17 cellular contexts compared by ENCODE assay signal in genomic region chr12:39831587-39832315, GRCh38.
A peak's percentile ranks its signal among the peaks of the same experiment; 100 is the strongest.
DNase-seq lines count a peak whose midpoint lies in the region; ATAC-seq, FAIRE-seq and TF ChIP-seq lines count a peak whose summit lies in the region.
"Had no signal": no experiment of that assay in that cellular context is flagged by ENCODE, and none has a peak within 500 bp of the region (broad histone marks: within the 10 kb centered on the region; RNA-seq: fewer than 3 reads in every experiment).

No MANE protein-coding gene starts in this region.

- H3K4me2 ChIP-seq in GM12878 (ENCODE audit: control insufficient read depth, insufficient read depth): no peak overlapping the region

- RAD21 ChIA-PET in GM12878 (lab: Charles Lee; ENCODE audit: unreplicated experiment): no interaction called here

- no peaks in the 10 kb centered on the region for H3K36me3 Mint-ChIP-seq in CD4-positive, alpha-beta T cell (ENCODE audit: low read depth)
- H3K36me3 Mint-ChIP-seq: activated naive CD4-positive, alpha-beta T cell treated with anti-CD3 and anti-CD28 coated beads, Interleukin-2, amount 10 ng/mL, durations not matched to agents 7 days and 5 days had no signal

- intact Hi-C loops in GM12878 (cut with micrococcal nuclease; ENCODE audit: unreplicated experiment): no loop called here
- intact Hi-C loops in CD4-positive, alpha-beta T cell (cut with DNase I, micrococcal nuclease): no loop called here

- peaks cover 6% of the 10 kb centered on the region for H3K9me3 Mint-ChIP-seq in CD4-positive, alpha-beta T cell
- H3K9me3 Mint-ChIP-seq: activated naive CD4-positive, alpha-beta T cell treated with anti-CD3 and anti-CD28 coated beads, Interleukin-2, amount 10 ng/mL, durations not matched to agents 7 days and 5 days; CD8-positive, alpha-beta memory T cell; nephron progenitor cell had no signal

- H3K27ac ChIP-seq in GM12878 (ENCODE audit: control insufficient read depth, insufficient read depth) (no peak overlapping the region), lung (ENCODE audit: low read depth in 1 of 2, low read length in 1 of 2) (no peak overlapping the region)
- no peak overlapping the region for H3K27ac ChIP-seq in CD4-positive, alpha-beta T cell (ENCODE audit: low read depth, low read length)
- H3K27ac ChIP-seq: spleen, transverse colon had no signal

- H3K27ac Mint-ChIP-seq in CD4-positive, alpha-beta T cell: no peak overlapping the region
- H3K27ac Mint-ChIP-seq: activated naive CD4-positive, alpha-beta T cell treated with anti-CD3 and anti-CD28 coated beads, Interleukin-2, amount 10 ng/mL, durations not matched to agents 7 days and 5 days; CD8-positive, alpha-beta memory T cell; nephron progenitor cell had no signal

- TF ChIP-seq POLR2A in GM12878 (IDR thresholded peaks at IDR 0.05; ENCODE audit: low read depth, low read length): no peak

- peak; percentile 34 for ATAC-seq in GM18870 (IDR thresholded peaks at IDR 0.05; ENCODE audit: unreplicated experiment)
- peak; percentile 31; the same call in 2 of the 3 replicates for ATAC-seq in GM12878
- peak; percentile 72 for ATAC-seq in lung (ENCODE audit: insufficient read depth, low FRiP score)
- ATAC-seq in omental fat pad (ENCODE audit: low FRiP score): no peak
- ATAC-seq in CD4-positive, alpha-beta T cell (ENCODE audit: poor library complexity): no peak
- ATAC-seq: HCT116 had no signal

- POLR2A ChIA-PET in GM12878 (lab: Charles Lee): no interaction called here
- POLR2A ChIA-PET in CD4-positive, alpha-beta T cell (lab: Charles Lee): no interaction called here

- no peak for FAIRE-seq in GM12878 (lab: Jason Lieb, UNC)
- FAIRE-seq: kidney had no signal

- no peaks in the 10 kb centered on the region for H3K4me1 Mint-ChIP-seq in CD4-positive, alpha-beta T cell (ENCODE audit: low read depth)
- H3K4me1 Mint-ChIP-seq: activated naive CD4-positive, alpha-beta T cell treated with anti-CD3 and anti-CD28 coated beads, Interleukin-2, amount 10 ng/mL, durations not matched to agents 7 days and 5 days; CD8-positive, alpha-beta memory T cell; nephron progenitor cell had no signal

- no peak overlapping the region for H3K9ac ChIP-seq in GM12878 (ENCODE audit: control insufficient read depth, insufficient read depth, low read length)

- no peaks in the 10 kb centered on the region for H3K79me2 ChIP-seq in GM12878 (ENCODE audit: control insufficient read depth, insufficient read depth, low read length)

- no peak for TF ChIP-seq EP300 in GM12878 (IDR thresholded peaks at IDR 0.05; ENCODE audit: borderline replicate concordance in 1 of 2, control insufficient read depth in 1 of 2, low read depth in 2 of 2, low read length in 2 of 2)

- H2AFZ ChIP-seq in GM12878 (ENCODE audit: control insufficient read depth, low read depth, low read length): no peak overlapping the region

- 0% methylated on average over 1 of the region's 1 CpG for WGBS in GM12878 (ENCODE audit: insufficient coverage, insufficient replicate concordance, low lambda C conversion rate, missing lambda C conversion rate)
- 16 to 24% methylated on average over 1 of the region's 1 CpG for WGBS in lung, 2 donors

- no peak overlapping the region for H3K4me3 Mint-ChIP-seq in CD4-positive, alpha-beta T cell
- H3K4me3 Mint-ChIP-seq: activated naive CD4-positive, alpha-beta T cell treated with anti-CD3 and anti-CD28 coated beads, Interleukin-2, amount 10 ng/mL, durations not matched to agents 7 days and 5 days; CD8-positive, alpha-beta memory T cell; nephron progenitor cell had no signal

- H3K36me3 ChIP-seq in GM12878 (ENCODE audit: control insufficient read depth in 2 of 2, insufficient read depth in 2 of 2, low read length in 1 of 2) (no peaks in the 10 kb centered on the region), lung (ENCODE audit: control insufficient read depth in 2 of 2, insufficient read depth in 2 of 2, low read length in 2 of 2) (peaks cover 2% of the 10 kb centered on the region in 2 donors)
- H3K36me3 ChIP-seq: transverse colon had no signal

- no peak for TF ChIP-seq RAD21 in GM12878 (IDR thresholded peaks at IDR 0.05; ENCODE audit: insufficient read depth, low read depth, low read length)

- no peaks in the 10 kb centered on the region for H3K27me3 ChIP-seq in GM12878 (replicated peaks in 1 of 2; ENCODE audit: control insufficient read depth in 2 of 2, insufficient read depth in 2 of 2, low read length in 1 of 2)
- H3K27me3 ChIP-seq in lung (ENCODE audit: control insufficient read depth, insufficient read depth): no peaks in the 10 kb centered on the region
- no peaks in the 10 kb centered on the region for H3K27me3 ChIP-seq in CD4-positive, alpha-beta T cell (ENCODE audit: control insufficient read depth, insufficient read depth, low read length)
- H3K27me3 ChIP-seq: spleen, transverse colon had no signal

- CTCF ChIA-PET in GM12878 (lab: Yijun Ruan, JAX): interaction anchor here (0.6 to 1.0 kb wide), 2 partner anchors 121 to 160 kb away, joined by 3 read pairs; no protein-coding TSS in a partner anchor
- CTCF ChIA-PET in CD4-positive, alpha-beta T cell (lab: Charles Lee): no interaction called here

- peak; percentile 11 for DNase-seq in M059J (ENCODE audit: low read depth)
- DNase-seq in GM12878 (ENCODE audit: low read depth, low spot score): no peak
- DNase-seq in lung (ENCODE audit: low spot score): no peak
- no peak for DNase-seq in HK-2 (ENCODE audit: unreplicated experiment)
- DNase-seq in GM19238 (ENCODE audit: insufficient read length, low spot score): no peak
- no peak for DNase-seq in omental fat pad (ENCODE audit: low spot score)
- no peak for DNase-seq in CD4-positive, alpha-beta T cell
- DNase-seq: activated naive CD4-positive, alpha-beta T cell treated with anti-CD3 and anti-CD28 coated beads, Interleukin-2, amount 10 ng/mL, durations not matched to agents 7 days and 5 days; CD8-positive, alpha-beta memory T cell; cortex of kidney; kidney; NCI-H2029 treated with DMSO at 0.1 percent for 48 hours; nephron progenitor cell; spleen; transverse colon had no signal

- no peaks in the 10 kb centered on the region for H3K27me3 Mint-ChIP-seq in CD4-positive, alpha-beta T cell
- H3K27me3 Mint-ChIP-seq: activated naive CD4-positive, alpha-beta T cell treated with anti-CD3 and anti-CD28 coated beads, Interleukin-2, amount 10 ng/mL, durations not matched to agents 7 days and 5 days; CD8-positive, alpha-beta memory T cell had no signal

- no peak overlapping the region for H3K4me3 ChIP-seq in GM12878
- no peak overlapping the region for H3K4me3 ChIP-seq in lung
- H3K4me3 ChIP-seq: spleen, transverse colon had no signal

- no peaks in the 10 kb centered on the region for H4K20me1 ChIP-seq in GM12878 (ENCODE audit: control insufficient read depth, insufficient read depth)

- no TSS peak for BruUV-seq in GM12878 (replicated peaks; lab: Mats Ljungman, UMichigan)

- SMC1A ChIA-PET in GM12878 (lab: Charles Lee; ENCODE audit: uncharacterized antibody, unreplicated experiment): interaction anchor here (1.5 kb wide), 1 partner anchor 144 kb away, joined by 3 read pairs; no protein-coding TSS in a partner anchor

- no peaks in the 10 kb centered on the region for H3K9me3 ChIP-seq in GM12878 (replicated peaks; ENCODE audit: control insufficient read depth, insufficient read depth, low read length)
- H3K9me3 ChIP-seq in lung (ENCODE audit: control insufficient read depth in 2 of 2, insufficient read depth in 1 of 2, low read length in 1 of 2): peaks cover 0 to 4% of the 10 kb centered on the region in 2 donors
- H3K9me3 ChIP-seq in CD4-positive, alpha-beta T cell (ENCODE audit: control insufficient read depth, low read length): no peaks in the 10 kb centered on the region
- H3K9me3 ChIP-seq: spleen, transverse colon had no signal

- in situ Hi-C loops in GM12878 (cut with MboI): no loop called here

- TF ChIP-seq CTCF in GM12878 (IDR thresholded peaks at IDR 0.05 in 2 of 3, conservative IDR thresholded peaks at IDR 0.05 in 1 of 3; ENCODE audit: control insufficient read depth in 2 of 3, extremely low read depth in 1 of 3, insufficient read depth in 1 of 3, low read depth in 3 of 3, low read length in 3 of 3): no peak
- TF ChIP-seq CTCF in lung (IDR thresholded peaks at IDR 0.05; ENCODE audit: control extremely low read depth, extremely low read depth): no peak
- no peak for TF ChIP-seq CTCF in omental fat pad (IDR thresholded peaks at IDR 0.05)
- TF ChIP-seq CTCF in CD4-positive, alpha-beta T cell (IDR thresholded peaks at IDR 0.05): no peak

- H3K4me1 ChIP-seq in GM12878 (ENCODE audit: control insufficient read depth, insufficient read depth, low read length) (no peaks in the 10 kb centered on the region), lung (ENCODE audit: control insufficient read depth in 2 of 2, insufficient read depth in 2 of 2, low read length in 2 of 2) (no peaks in the 10 kb centered on the region)
- H3K4me1 ChIP-seq: spleen had no signal

TF ChIP-seq in GM12878, 131 proteins besides CTCF, POLR2A, EP300 and RAD21 (continues in another document):
- TF ChIP-seq TCF7 (IDR thresholded peaks at IDR 0.05; ENCODE audit: borderline replicate concordance): no peak
- no peak for TF ChIP-seq BHLHE40 (IDR thresholded peaks at IDR 0.05; ENCODE audit: borderline replicate concordance in 1 of 2, low read depth in 2 of 2, low read length in 1 of 2)
- TF ChIP-seq HDAC2 (IDR thresholded peaks at IDR 0.05): no peak
- TF ChIP-seq SKIL (IDR thresholded peaks at IDR 0.05; ENCODE audit: low read depth, poor library complexity, severe bottlenecking): no peak
- TF ChIP-seq HDGF (IDR thresholded peaks at IDR 0.05): no peak
- TF ChIP-seq CEBPB (IDR thresholded peaks at IDR 0.05; ENCODE audit: borderline replicate concordance in 1 of 2, low read depth in 2 of 2, low read length in 2 of 2): no peak
- no peak for TF ChIP-seq CHD1 (IDR thresholded peaks at IDR 0.05; ENCODE audit: low read depth, low read length)
- no peak for TF ChIP-seq SP1 (IDR thresholded peaks at IDR 0.05; ENCODE audit: low read depth, low read length)
- no peak for TF ChIP-seq SMARCA5 (IDR thresholded peaks at IDR 0.05)

Comparison
In these comparisons a context has a peak if more than half of its experiments do, and no peak if none do; other contexts are left out.
1. ATAC-seq: peak in GM18870 (single experiment), GM12878 (single experiment) and lung (single experiment); none in omental fat pad (single experiment) and CD4-positive, alpha-beta T cell (single experiment).